ENCODE assay signal across 12 cellular contexts in the genomic region with DNA sequence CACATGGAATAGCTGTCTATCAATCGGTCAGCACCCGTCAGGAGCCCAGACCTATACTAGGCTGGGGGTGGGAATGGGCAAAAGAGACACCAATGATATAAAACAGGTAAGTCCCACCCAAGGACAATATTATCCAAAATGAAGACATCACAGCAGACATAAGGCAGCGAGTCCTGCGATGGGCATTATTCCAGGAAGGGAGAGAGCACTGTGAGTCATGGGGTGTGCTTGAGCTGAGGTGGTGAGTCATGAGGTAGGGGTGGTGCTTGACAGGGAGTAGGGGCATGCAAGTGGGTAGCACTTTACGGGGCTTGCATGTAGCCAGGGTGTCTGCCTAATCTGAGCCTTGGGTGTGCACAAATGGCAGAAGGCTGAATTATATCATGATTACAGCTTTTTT.
A peak's percentile ranks its signal among the peaks of the same experiment; 100 is the strongest.
DNase-seq lines count a peak whose midpoint lies in the region; ATAC-seq and TF ChIP-seq lines count a peak whose summit lies in the region.
"Had no signal": no experiment of that assay in that cellular context is flagged by ENCODE, and none has a peak within 500 bp of the region (broad histone marks: within the 10 kb centered on the region; RNA-seq: fewer than 3 reads in every experiment).

No MANE protein-coding gene starts in this region.

- 43 to 50% methylated on average over 5 of the region's 5 CpGs for WGBS in GM23248 (ENCODE audit: low coverage in 1 of 2, low lambda C conversion rate in 2 of 2, missing lambda C conversion rate in 2 of 2), 2 experiments

- no peak for TF ChIP-seq CTCF in coronary artery (IDR thresholded peaks at IDR 0.05)

- H3K27ac Mint-ChIP-seq in CD8-positive, alpha-beta memory T cell: no peak overlapping the region
- no peak overlapping the region for H3K27ac Mint-ChIP-seq in activated CD4-positive, alpha-beta memory T cell treated with anti-CD3 and anti-CD28 coated beads for 36 hours
- H3K27ac Mint-ChIP-seq: activated naive CD8-positive, alpha-beta T cell had no signal

- no peak overlapping the region for H3K9ac ChIP-seq in GM23248

- H3K27me3 ChIP-seq in GM23248 (replicated peaks; ENCODE audit: insufficient read depth): no peaks in the 10 kb centered on the region
- H3K27me3 ChIP-seq in CD8-positive, alpha-beta memory T cell (ENCODE audit: insufficient read depth, low read length, poor library complexity, severe bottlenecking): no peaks in the 10 kb centered on the region

- ATAC-seq in HG03354 (IDR thresholded peaks at IDR 0.05; ENCODE audit: poor library complexity, severe bottlenecking, unreplicated experiment): no peak

- in situ Hi-C loops in GM23248 (cut with MboI): no loop called here

- no peaks in the 10 kb centered on the region for H3K4me1 Mint-ChIP-seq in CD8-positive, alpha-beta memory T cell
- H3K4me1 Mint-ChIP-seq in activated CD4-positive, alpha-beta memory T cell treated with anti-CD3 and anti-CD28 coated beads for 36 hours (ENCODE audit: low read depth): no peaks in the 10 kb centered on the region

- no peaks in the 10 kb centered on the region for H3K36me3 Mint-ChIP-seq in CD8-positive, alpha-beta memory T cell
- H3K36me3 Mint-ChIP-seq in activated CD4-positive, alpha-beta memory T cell treated with anti-CD3 and anti-CD28 coated beads for 36 hours: no peaks in the 10 kb centered on the region
- H3K36me3 Mint-ChIP-seq: activated naive CD8-positive, alpha-beta T cell had no signal

- no peaks in the 10 kb centered on the region for H3K9me3 ChIP-seq in GM23248 (ENCODE audit: low read depth)
- no peaks in the 10 kb centered on the region for H3K9me3 ChIP-seq in CD8-positive, alpha-beta memory T cell (ENCODE audit: low read length)

- intact Hi-C loops in activated CD4-positive, alpha-beta memory T cell treated with anti-CD3 and anti-CD28 coated beads for 36 hours (cut with micrococcal nuclease): no loop called here

- H3K4me3 ChIP-seq in GM23248 (no peak overlapping the region), coronary artery (no peak overlapping the region)
- H3K4me3 ChIP-seq in CD8-positive, alpha-beta memory T cell (ENCODE audit: low read length): no peak overlapping the region

- no peak overlapping the region for H3K4me3 Mint-ChIP-seq in CD8-positive, alpha-beta memory T cell
- no peak overlapping the region for H3K4me3 Mint-ChIP-seq in activated CD4-positive, alpha-beta memory T cell treated with anti-CD3 and anti-CD28 coated beads for 36 hours
- H3K4me3 Mint-ChIP-seq: activated naive CD8-positive, alpha-beta T cell had no signal

- H3K4me1 ChIP-seq in GM23248 (ENCODE audit: insufficient read depth): no peaks in the 10 kb centered on the region
- no peaks in the 10 kb centered on the region for H3K4me1 ChIP-seq in CD8-positive, alpha-beta memory T cell (ENCODE audit: insufficient read depth, low read length)

- H3K27ac ChIP-seq in GM23248 (no peak overlapping the region), coronary artery (no peak overlapping the region)
- H3K27ac ChIP-seq in CD8-positive, alpha-beta memory T cell (ENCODE audit: low read depth, low read length): no peak overlapping the region
- H3K27ac ChIP-seq: HL-60 had no signal

- H3K79me2 ChIP-seq in GM23248 (ENCODE audit: insufficient read depth): no peaks in the 10 kb centered on the region

- no peaks in the 10 kb centered on the region for H3K27me3 Mint-ChIP-seq in CD8-positive, alpha-beta memory T cell
- no peaks in the 10 kb centered on the region for H3K27me3 Mint-ChIP-seq in activated CD4-positive, alpha-beta memory T cell treated with anti-CD3 and anti-CD28 coated beads for 36 hours
- H3K27me3 Mint-ChIP-seq: activated naive CD8-positive, alpha-beta T cell had no signal

- no peaks in the 10 kb centered on the region for H3F3A ChIP-seq in GM23248 (ENCODE audit: insufficient read depth)

- H3K4me2 ChIP-seq in GM23248 (ENCODE audit: unreplicated experiment): no peak overlapping the region

- H2AFZ ChIP-seq in GM23248: no peak overlapping the region

- no peaks in the 10 kb centered on the region for H4K20me1 ChIP-seq in GM23248 (ENCODE audit: insufficient read depth)

- CTCF ChIA-PET in CD8-positive, alpha-beta memory T cell (lab: Charles Lee): no interaction called here
- CTCF ChIA-PET in activated CD4-positive, alpha-beta memory T cell treated with anti-CD3 and anti-CD28 coated beads for 36 hours (lab: Charles Lee): no interaction called here

- POLR2A ChIA-PET in CD8-positive, alpha-beta memory T cell (lab: Charles Lee): no interaction called here
- POLR2A ChIA-PET in activated CD4-positive, alpha-beta memory T cell treated with anti-CD3 and anti-CD28 coated beads for 36 hours (lab: Charles Lee): no interaction called here

- DNase-seq in GM23248: peak; percentile 34
- DNase-seq in NCI-H226: peak; percentile 48
- peak; percentile 53 for DNase-seq in coronary artery (ENCODE audit: low spot score)
- DNase-seq in myocyte (ENCODE audit: low read depth): peak; percentile 54
- DNase-seq in CD8-positive, alpha-beta memory T cell: no peak
- no peak for DNase-seq in activated CD4-positive, alpha-beta memory T cell treated with anti-CD3 and anti-CD28 coated beads for 36 hours
- DNase-seq in NCI-H2107 treated with DMSO at 0.1 percent for 48 hours (lab: John Stamatoyannopoulos, UW; ENCODE audit: unreplicated experiment): no peak
- DNase-seq: activated CD8-positive, alpha-beta memory T cell treated with anti-CD3 and anti-CD28 coated beads for 24 hours; stimulated activated naive CD4-positive, alpha-beta T cell had no signal

- H3K36me3 ChIP-seq in GM23248 (ENCODE audit: low read depth): no peaks in the 10 kb centered on the region
- H3K36me3 ChIP-seq in CD8-positive, alpha-beta memory T cell (ENCODE audit: insufficient read depth, low read length): no peaks in the 10 kb centered on the region

- H3K9me3 Mint-ChIP-seq in CD8-positive, alpha-beta memory T cell: peaks cover 0 to 4% (median 0%) of the 10 kb centered on the region in 5 donors
- no peaks in the 10 kb centered on the region for H3K9me3 Mint-ChIP-seq in activated CD4-positive, alpha-beta memory T cell treated with anti-CD3 and anti-CD28 coated beads for 36 hours

- H3K9me2 ChIP-seq in GM23248 (ENCODE audit: insufficient read depth): no peaks in the 10 kb centered on the region

Comparison
In these comparisons a context has a peak if more than half of its experiments do, and no peak if none do; other contexts are left out.
1. DNase-seq: peak in GM23248 (single experiment), NCI-H226 (single experiment), coronary artery (single experiment) and myocyte (single experiment); none in CD8-positive, alpha-beta memory T cell (0 of 5), activated CD4-positive, alpha-beta memory T cell treated with anti-CD3 and anti-CD28 coated beads for 36 hours (single experiment) and NCI-H2107 treated with DMSO at 0.1 percent for 48 hours (single experiment).